12 cellular contexts compared by ENCODE assay signal in genomic region chr7:3068568-3068967, GRCh38. TPM values are rescaled to one million over a fixed set of nuclear protein-coding genes. Genes with fewer than 3 reads are reported as not detected.
A peak's percentile ranks its signal among the peaks of the same experiment; 100 is the strongest.
DNase-seq lines count a peak whose midpoint lies in the region; ATAC-seq lines count a peak whose summit lies in the region.
"Had no signal": no experiment of that assay in that cellular context is flagged by ENCODE, and none has a peak within 500 bp of the region (broad histone marks: within the 10 kb centered on the region; RNA-seq: fewer than 3 reads in every experiment).

No MANE protein-coding gene starts in this region.

- no peak for ATAC-seq in activated T-cell treated with anti-CD3 and anti-CD28 coated beads, Interleukin-2, amount 50 U/mL, for 4 hours
- ATAC-seq in HG03342 (IDR thresholded peaks at IDR 0.05; ENCODE audit: unreplicated experiment) (peak; percentile 44), GM18520 (IDR thresholded peaks at IDR 0.05; ENCODE audit: unreplicated experiment) (no peak), GM21737 (IDR thresholded peaks at IDR 0.05; ENCODE audit: unreplicated experiment) (no peak)
- peak; percentile 68 for ATAC-seq in stimulated activated effector memory CD8-positive, alpha-beta T cell treated with anti-CD3 and anti-CD28 coated beads, Interleukin-12 subunit alpha, Interleukin-12 subunit beta, amount 100 ng/mL, for 72 hours

- no peaks in the 10 kb centered on the region for H3K27me3 Mint-ChIP-seq in activated T-cell treated with anti-CD3 and anti-CD28 coated beads, Interleukin-2, amount 50 U/mL, for 4 hours (ENCODE audit: low read depth)
- peaks cover 3% of the 10 kb centered on the region for H3K27me3 Mint-ChIP-seq in activated T-helper 1 cell treated with anti-CD3 and anti-CD28 coated beads, Interleukin-12 subunit alpha, Interleukin-12 subunit beta, Interleukin-2, Interleukin-4 antibody, amounts not matched to agents 30 ng/mL and 10 ng/mL and 1 ng/mL, durations not matched to agents 14 hours and 24 hours and 36 hours (ENCODE audit: insufficient read depth)

- peak overlapping the region; percentile 83 for H3K27ac Mint-ChIP-seq in activated T-helper 1 cell treated with anti-CD3 and anti-CD28 coated beads, Interleukin-12 subunit alpha, Interleukin-12 subunit beta, Interleukin-2, Interleukin-4 antibody, amounts not matched to agents 30 ng/mL and 10 ng/mL and 1 ng/mL, durations not matched to agents 14 hours and 24 hours and 36 hours
- peak overlapping the region; percentile 89 for H3K27ac Mint-ChIP-seq in stimulated activated effector memory CD8-positive, alpha-beta T cell treated with anti-CD3 and anti-CD28 coated beads, Interleukin-12 subunit alpha, Interleukin-12 subunit beta, amount 100 ng/mL, for 72 hours

- H3K4me1 Mint-ChIP-seq in activated T-cell treated with anti-CD3 and anti-CD28 coated beads, Interleukin-2, amount 50 U/mL, for 4 hours (ENCODE audit: low read depth), result peaks cover 72% of the 10 kb centered on the region
- H3K4me1 Mint-ChIP-seq in activated T-helper 1 cell treated with anti-CD3 and anti-CD28 coated beads, Interleukin-12 subunit alpha, Interleukin-12 subunit beta, Interleukin-2, Interleukin-4 antibody, amounts not matched to agents 30 ng/mL and 10 ng/mL and 1 ng/mL, durations not matched to agents 14 hours and 24 hours and 36 hours (ENCODE audit: low read depth), result peaks cover 65% of the 10 kb centered on the region
- H3K4me1 Mint-ChIP-seq in stimulated activated effector memory CD8-positive, alpha-beta T cell treated with anti-CD3 and anti-CD28 coated beads, Interleukin-12 subunit alpha, Interleukin-12 subunit beta, amount 100 ng/mL, for 72 hours, result peaks cover 79% of the 10 kb centered on the region

- DNase-seq in activated T-cell treated with anti-CD3 and anti-CD28 coated beads, Interleukin-2, amount 50 U/mL, for 4 hours, result no peak
- no peak for DNase-seq in activated T-cell treated with anti-CD3 and anti-CD28 coated beads for 4 hours
- no peak for DNase-seq in activated T-helper 1 cell treated with anti-CD3 and anti-CD28 coated beads, Interleukin-12 subunit alpha, Interleukin-12 subunit beta, Interleukin-2, Interleukin-4 antibody, amounts not matched to agents 30 ng/mL and 10 ng/mL and 1 ng/mL, durations not matched to agents 14 hours and 24 hours and 36 hours (ENCODE audit: low spot score)
- no peak for DNase-seq in stimulated activated effector memory CD8-positive, alpha-beta T cell treated with anti-CD3 and anti-CD28 coated beads, Interleukin-12 subunit alpha, Interleukin-12 subunit beta, amount 100 ng/mL, for 72 hours (ENCODE audit: low spot score in 2 of 2)
- DNase-seq in NCI-H2107 treated with DMSO at 0.1 percent for 48 hours (lab: John Stamatoyannopoulos, UW; ENCODE audit: unreplicated experiment), result no peak
- DNase-seq: ACHN; activated effector memory CD4-positive, alpha-beta T cell treated with Interleukin-2 at 50 U/mL for 16 hours; NCI-H1105 treated with DMSO at 0.1 percent for 48 hours; stimulated activated CD8-positive, alpha-beta memory T cell treated with anti-CD3 and anti-CD28 coated beads, Interleukin-4, amount 100 ng/mL, for 48 hours had no signal

- H3K4me3 Mint-ChIP-seq in activated T-cell treated with anti-CD3 and anti-CD28 coated beads, Interleukin-2, amount 50 U/mL, for 4 hours, result peak overlapping the region; percentile 41
- peak overlapping the region; percentile 60 for H3K4me3 Mint-ChIP-seq in activated T-helper 1 cell treated with anti-CD3 and anti-CD28 coated beads, Interleukin-12 subunit alpha, Interleukin-12 subunit beta, Interleukin-2, Interleukin-4 antibody, amounts not matched to agents 30 ng/mL and 10 ng/mL and 1 ng/mL, durations not matched to agents 14 hours and 24 hours and 36 hours
- peak overlapping the region; percentile 60 for H3K4me3 Mint-ChIP-seq in stimulated activated effector memory CD8-positive, alpha-beta T cell treated with anti-CD3 and anti-CD28 coated beads, Interleukin-12 subunit alpha, Interleukin-12 subunit beta, amount 100 ng/mL, for 72 hours

- peaks cover 4% of the 10 kb centered on the region for H3K36me3 Mint-ChIP-seq in activated T-cell treated with anti-CD3 and anti-CD28 coated beads, Interleukin-2, amount 50 U/mL, for 4 hours (ENCODE audit: insufficient read depth)
- H3K36me3 Mint-ChIP-seq in activated T-helper 1 cell treated with anti-CD3 and anti-CD28 coated beads, Interleukin-12 subunit alpha, Interleukin-12 subunit beta, Interleukin-2, Interleukin-4 antibody, amounts not matched to agents 30 ng/mL and 10 ng/mL and 1 ng/mL, durations not matched to agents 14 hours and 24 hours and 36 hours (ENCODE audit: low read depth), result peaks cover 10% of the 10 kb centered on the region
- no peaks in the 10 kb centered on the region for H3K36me3 Mint-ChIP-seq in stimulated activated effector memory CD8-positive, alpha-beta T cell treated with anti-CD3 and anti-CD28 coated beads, Interleukin-12 subunit alpha, Interleukin-12 subunit beta, amount 100 ng/mL, for 72 hours

- H3K9me3 Mint-ChIP-seq in activated T-cell treated with anti-CD3 and anti-CD28 coated beads, Interleukin-2, amount 50 U/mL, for 4 hours, result peaks cover 17% of the 10 kb centered on the region
- H3K9me3 Mint-ChIP-seq in activated T-helper 1 cell treated with anti-CD3 and anti-CD28 coated beads, Interleukin-12 subunit alpha, Interleukin-12 subunit beta, Interleukin-2, Interleukin-4 antibody, amounts not matched to agents 30 ng/mL and 10 ng/mL and 1 ng/mL, durations not matched to agents 14 hours and 24 hours and 36 hours, result peaks cover 27% of the 10 kb centered on the region
- H3K9me3 Mint-ChIP-seq in stimulated activated effector memory CD8-positive, alpha-beta T cell treated with anti-CD3 and anti-CD28 coated beads, Interleukin-12 subunit alpha, Interleukin-12 subunit beta, amount 100 ng/mL, for 72 hours, result peaks cover 9% of the 10 kb centered on the region

- intact Hi-C loops in activated T-helper 1 cell treated with anti-CD3 and anti-CD28 coated beads, Interleukin-12 subunit alpha, Interleukin-12 subunit beta, Interleukin-2, Interleukin-4 antibody, amounts not matched to agents 30 ng/mL and 10 ng/mL and 1 ng/mL, durations not matched to agents 14 hours and 24 hours and 36 hours (cut with micrococcal nuclease), result no loop called here

RNA-seq across cellular contexts. Expression of gene CARD11, which starts 24.9 kb away (rescaled TPM):
- 10 to 100 TPM; 71.5 to 87.6 (median 87.5) TPM for total RNA-seq in activated T-cell treated with anti-CD3 and anti-CD28 coated beads, Interleukin-2, amount 50 U/mL, for 4 hours
- 120 and 128 TPM in 2 replicates for total RNA-seq in activated T-helper 1 cell treated with anti-CD3 and anti-CD28 coated beads, Interleukin-12 subunit alpha, Interleukin-12 subunit beta, Interleukin-2, Interleukin-4 antibody, amounts not matched to agents 30 ng/mL and 10 ng/mL and 1 ng/mL, durations not matched to agents 14 hours and 24 hours and 36 hours

Comparison
In these comparisons a context has a peak if more than half of its experiments do, and no peak if none do; other contexts are left out.
1. ATAC-seq: peak in HG03342 (single experiment) and stimulated activated effector memory CD8-positive, alpha-beta T cell treated with anti-CD3 and anti-CD28 coated beads, Interleukin-12 subunit alpha, Interleukin-12 subunit beta, amount 100 ng/mL, for 72 hours (single experiment); none in activated T-cell treated with anti-CD3 and anti-CD28 coated beads, Interleukin-2, amount 50 U/mL, for 4 hours (0 of 2), GM18520 (single experiment) and GM21737 (single experiment).
2. Peak in every context shown above with its lines, with median percentiles within 50 percentile points of each other: H3K4me3 Mint-ChIP-seq.